In genomic region chr2:241613018-241613780, GRCh38 we compare ENCODE assay signal across 13 cellular contexts. TPM values are rescaled to one million over a fixed set of nuclear protein-coding genes. Genes with fewer than 3 reads are reported as not detected.
A peak's percentile ranks its signal among the peaks of the same experiment; 100 is the strongest.
DNase-seq lines count a peak whose midpoint lies in the region; ATAC-seq and TF ChIP-seq lines count a peak whose summit lies in the region.
"Had no signal": no experiment of that assay in that cellular context is flagged by ENCODE, and none has a peak within 500 bp of the region (broad histone marks: within the 10 kb centered on the region; RNA-seq: fewer than 3 reads in every experiment).

No MANE protein-coding gene starts in this region.

- H3K4me3 ChIP-seq in fibroblast of pulmonary artery (replicated peaks; ENCODE audit: low read depth, low read length) = peak overlapping the region; percentile 9
- H3K4me3 ChIP-seq: left lung had no signal

- H3K4me1 Mint-ChIP-seq in activated T-helper 1 cell treated with anti-CD3 and anti-CD28 coated beads, Interleukin-12 subunit alpha, Interleukin-12 subunit beta, Interleukin-2, Interleukin-4 antibody, amounts not matched to agents 30 ng/mL and 10 ng/mL and 1 ng/mL, durations not matched to agents 14 hours and 24 hours and 36 hours (ENCODE audit: low read depth) = peaks cover 36% of the 10 kb centered on the region

- intact Hi-C loops in activated T-helper 1 cell treated with anti-CD3 and anti-CD28 coated beads, Interleukin-12 subunit alpha, Interleukin-12 subunit beta, Interleukin-2, Interleukin-4 antibody, amounts not matched to agents 30 ng/mL and 10 ng/mL and 1 ng/mL, durations not matched to agents 14 hours and 24 hours and 36 hours (cut with micrococcal nuclease) = loop anchor here (5.0 to 10.0 kb wide), 3 partner anchors 269 to 1048 kb away; partner anchors contain the start of genes DUSP28 and RNPEPL1

- peaks cover 20% of the 10 kb centered on the region for H3K36me3 Mint-ChIP-seq in activated T-helper 1 cell treated with anti-CD3 and anti-CD28 coated beads, Interleukin-12 subunit alpha, Interleukin-12 subunit beta, Interleukin-2, Interleukin-4 antibody, amounts not matched to agents 30 ng/mL and 10 ng/mL and 1 ng/mL, durations not matched to agents 14 hours and 24 hours and 36 hours (ENCODE audit: low read depth)
- H3K36me3 Mint-ChIP-seq: naive B cell had no signal

- no peak for TF ChIP-seq CTCF in fibroblast of pulmonary artery (IDR thresholded peaks at IDR 0.05; ENCODE audit: low read length, missing control alignments)

- H3K4me3 Mint-ChIP-seq in activated T-helper 1 cell treated with anti-CD3 and anti-CD28 coated beads, Interleukin-12 subunit alpha, Interleukin-12 subunit beta, Interleukin-2, Interleukin-4 antibody, amounts not matched to agents 30 ng/mL and 10 ng/mL and 1 ng/mL, durations not matched to agents 14 hours and 24 hours and 36 hours = no peak overlapping the region
- H3K4me3 Mint-ChIP-seq: activated CD4-positive, alpha-beta memory T cell treated with anti-CD3 and anti-CD28 coated beads, Interleukin-2, amount 10 ng/mL, durations not matched to agents 7 days and 5 days; type B pancreatic cell had no signal

- peak; percentile 39 for DNase-seq in GM03348 (ENCODE audit: low spot score)
- DNase-seq in NCI-H2171 (lab: John Stamatoyannopoulos, UW) = peak; percentile 29
- DNase-seq in fibroblast of pulmonary artery (ENCODE audit: low read depth) = peak; percentile 90
- peak; percentile 43 for DNase-seq in retina
- no peak for DNase-seq in activated T-helper 1 cell treated with anti-CD3 and anti-CD28 coated beads, Interleukin-12 subunit alpha, Interleukin-12 subunit beta, Interleukin-2, Interleukin-4 antibody, amounts not matched to agents 30 ng/mL and 10 ng/mL and 1 ng/mL, durations not matched to agents 14 hours and 24 hours and 36 hours (ENCODE audit: low spot score)
- DNase-seq: activated CD4-positive, alpha-beta memory T cell treated with anti-CD3 and anti-CD28 coated beads, Interleukin-2, amount 10 ng/mL, durations not matched to agents 7 days and 5 days; naive B cell; NK-92 treated with Interleukin-12 subunit alpha and Interleukin-12 subunit beta, amount 100 ng/mL, for 24 hours had no signal

- no peak for ATAC-seq in HG03460 (IDR thresholded peaks at IDR 0.05; ENCODE audit: unreplicated experiment)
- ATAC-seq in HG03135 (IDR thresholded peaks at IDR 0.05; ENCODE audit: unreplicated experiment) = no peak
- ATAC-seq: left lung, right cardiac atrium had no signal

- no peak overlapping the region for H3K27ac Mint-ChIP-seq in activated T-helper 1 cell treated with anti-CD3 and anti-CD28 coated beads, Interleukin-12 subunit alpha, Interleukin-12 subunit beta, Interleukin-2, Interleukin-4 antibody, amounts not matched to agents 30 ng/mL and 10 ng/mL and 1 ng/mL, durations not matched to agents 14 hours and 24 hours and 36 hours
- H3K27ac Mint-ChIP-seq: activated CD4-positive, alpha-beta memory T cell treated with anti-CD3 and anti-CD28 coated beads, Interleukin-2, amount 10 ng/mL, durations not matched to agents 7 days and 5 days had no signal

- no peaks in the 10 kb centered on the region for H3K27me3 Mint-ChIP-seq in activated T-helper 1 cell treated with anti-CD3 and anti-CD28 coated beads, Interleukin-12 subunit alpha, Interleukin-12 subunit beta, Interleukin-2, Interleukin-4 antibody, amounts not matched to agents 30 ng/mL and 10 ng/mL and 1 ng/mL, durations not matched to agents 14 hours and 24 hours and 36 hours (ENCODE audit: insufficient read depth)
- H3K27me3 Mint-ChIP-seq: activated CD4-positive, alpha-beta memory T cell treated with anti-CD3 and anti-CD28 coated beads, Interleukin-2, amount 10 ng/mL, durations not matched to agents 7 days and 5 days; naive B cell; type B pancreatic cell had no signal

- H3K9me3 Mint-ChIP-seq in activated T-helper 1 cell treated with anti-CD3 and anti-CD28 coated beads, Interleukin-12 subunit alpha, Interleukin-12 subunit beta, Interleukin-2, Interleukin-4 antibody, amounts not matched to agents 30 ng/mL and 10 ng/mL and 1 ng/mL, durations not matched to agents 14 hours and 24 hours and 36 hours = no peaks in the 10 kb centered on the region
- H3K9me3 Mint-ChIP-seq: activated CD4-positive, alpha-beta memory T cell treated with anti-CD3 and anti-CD28 coated beads, Interleukin-2, amount 10 ng/mL, durations not matched to agents 7 days and 5 days; naive B cell; type B pancreatic cell had no signal

RNA-seq across cellular contexts. Expression of gene THAP4, which starts 23.8 kb away (rescaled TPM):
- total RNA-seq in activated T-helper 1 cell treated with anti-CD3 and anti-CD28 coated beads, Interleukin-12 subunit alpha, Interleukin-12 subunit beta, Interleukin-2, Interleukin-4 antibody, amounts not matched to agents 30 ng/mL and 10 ng/mL and 1 ng/mL, durations not matched to agents 14 hours and 24 hours and 36 hours = 53.1 and 58.5 TPM in 2 replicates

RNA-seq across cellular contexts. Expression of gene ATG4B, which starts 24.3 kb away (rescaled TPM):
- total RNA-seq in activated T-helper 1 cell treated with anti-CD3 and anti-CD28 coated beads, Interleukin-12 subunit alpha, Interleukin-12 subunit beta, Interleukin-2, Interleukin-4 antibody, amounts not matched to agents 30 ng/mL and 10 ng/mL and 1 ng/mL, durations not matched to agents 14 hours and 24 hours and 36 hours = 116 and 126 TPM in 2 replicates

RNA-seq across cellular contexts. Expression of gene BOK, which starts 54.7 kb away (rescaled TPM):
- total RNA-seq in activated T-helper 1 cell treated with anti-CD3 and anti-CD28 coated beads, Interleukin-12 subunit alpha, Interleukin-12 subunit beta, Interleukin-2, Interleukin-4 antibody, amounts not matched to agents 30 ng/mL and 10 ng/mL and 1 ng/mL, durations not matched to agents 14 hours and 24 hours and 36 hours = 0.07 TPM in 1 of 2 replicates, not detected in the other
